Comparison of ENCODE assay signal across 8 cellular contexts in the genomic region with DNA sequence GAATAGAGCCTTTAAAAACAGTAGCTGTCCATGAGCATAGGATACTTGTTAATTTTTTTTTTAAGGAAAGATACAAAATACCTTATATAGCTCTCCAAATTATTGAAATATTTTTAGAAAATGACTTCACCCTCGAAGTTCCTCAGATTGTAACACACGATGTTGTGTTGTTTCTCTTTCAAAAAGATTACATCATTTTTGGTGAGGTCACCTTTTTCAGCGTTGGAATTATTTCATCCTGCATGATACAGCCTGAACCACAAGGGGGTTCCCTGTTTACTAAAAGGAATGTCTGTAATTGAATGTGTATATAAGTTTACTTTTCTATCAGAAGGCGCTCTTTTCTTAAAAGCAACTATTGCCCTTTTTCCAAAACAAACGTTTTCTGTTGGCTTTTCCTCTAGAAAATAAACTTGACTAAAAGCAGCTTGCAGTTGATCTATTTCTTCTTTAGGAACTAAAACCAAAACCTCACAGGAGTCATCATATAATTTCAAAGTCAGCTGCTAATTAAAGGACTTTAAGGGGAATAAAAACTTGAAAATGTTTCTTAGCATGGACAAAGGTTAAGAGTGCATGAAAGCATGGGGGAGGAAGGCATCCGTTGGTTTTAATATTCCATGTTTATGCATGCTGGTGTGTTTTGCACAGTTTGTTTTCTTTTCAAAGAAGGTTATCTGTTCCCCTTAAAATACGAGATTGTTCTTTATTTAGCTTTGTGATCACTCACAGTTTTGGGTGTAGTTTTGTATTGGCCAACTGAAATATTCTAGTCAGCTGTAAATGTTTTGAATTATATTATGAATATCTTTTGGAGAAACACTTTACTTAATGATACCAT. TPM values are rescaled to one million over a fixed set of nuclear protein-coding genes. Genes with fewer than 3 reads are reported as not detected.
DNase-seq lines count a peak whose midpoint lies in the region; ATAC-seq and TF ChIP-seq lines count a peak whose summit lies in the region.

No MANE protein-coding gene starts in this region.

- H3K4me1 ChIP-seq in Caco-2 (peaks cover 3% of the 10 kb centered on the region; the same call in 1 of the 2 replicates), ectodermal cell (ENCODE audit: control insufficient read depth, insufficient read depth, low read length) (no peaks in the 10 kb centered on the region), mesodermal cell (ENCODE audit: control insufficient read depth, insufficient read depth, low read length, poor library complexity, severe bottlenecking) (peaks cover 11% of the 10 kb centered on the region), aorta (ENCODE audit: control insufficient read depth in 1 of 2, insufficient read depth in 2 of 2, low read length in 2 of 2) (no peaks in the 10 kb centered on the region)

- CTCF ChIA-PET in Caco-2 (lab: Charles Lee): interaction anchor here (0.6 to 2.1 kb wide), 18 partner anchors 10 to 898 kb away, joined by 3 to 38 read pairs (median 5); partner anchors contain the start of genes ASB7, LINS1, LRRC28 and LYSMD4

- H3K9me3 ChIP-seq in Caco-2 (no peaks in the 10 kb centered on the region), ectodermal cell (ENCODE audit: control insufficient read depth, low read length) (no peaks in the 10 kb centered on the region), mesodermal cell (ENCODE audit: control insufficient read depth, low read length) (no peaks in the 10 kb centered on the region), aorta (ENCODE audit: control insufficient read depth, low read length) (no peaks in the 10 kb centered on the region)

- H3K27ac Mint-ChIP-seq in Caco-2 (ENCODE audit: unreplicated experiment): no peak overlapping the region

- peaks cover 12% of the 10 kb centered on the region for H3K4me1 Mint-ChIP-seq in Caco-2 (ENCODE audit: low read depth, unreplicated experiment)

- no peaks in the 10 kb centered on the region for H3K27me3 ChIP-seq in Caco-2 (replicated peaks; ENCODE audit: control insufficient read depth, insufficient read depth, low read length)
- H3K27me3 ChIP-seq in ectodermal cell (ENCODE audit: control insufficient read depth, insufficient read depth, low read length, poor library complexity, severe bottlenecking): no peaks in the 10 kb centered on the region
- H3K27me3 ChIP-seq in aorta (ENCODE audit: control insufficient read depth in 1 of 2, insufficient read depth in 2 of 2, low read length in 1 of 2): no peaks in the 10 kb centered on the region

- peak; percentile 6 to 10 for TF ChIP-seq CTCF in Caco-2 (IDR thresholded peaks at IDR 0.05; ENCODE audit: insufficient read depth in 1 of 2, low read depth in 1 of 2, low read length in 1 of 2, severe bottlenecking in 1 of 2, unreplicated experiment in 1 of 2)

- no peaks in the 10 kb centered on the region for H3K9me3 Mint-ChIP-seq in Caco-2 (ENCODE audit: unreplicated experiment)

- H3K27me3 Mint-ChIP-seq in Caco-2 (ENCODE audit: insufficient read depth, unreplicated experiment): no peaks in the 10 kb centered on the region

- intact Hi-C loops in Caco-2 (cut with micrococcal nuclease; ENCODE audit: unreplicated experiment) (loop anchor here (1.0 to 5.0 kb wide), 7 partner anchors 51 to 431 kb away; partner anchors contain the start of gene MEF2A), aorta (cut with DNase I) (loop anchor here in 1 of 2 donors (5.0 to 10.0 kb wide), 2 partner anchors 137 to 259 kb away; partner anchors contain the start of gene MEF2A)

- no TSS peak for BruUV-seq in Caco-2 (replicated peaks; lab: Mats Ljungman, UMichigan)

- WGBS in ectodermal cell, 2 experiments: 72 to 74% methylated on average over 7 of the region's 7 CpGs
- WGBS in mesodermal cell (ENCODE audit: insufficient coverage in 2 of 2), 2 experiments: 59 to 66% methylated on average over 2 to 5 of the region's 7 CpGs
- WGBS in aorta, 2 donors: 3% methylated on average over 7 of the region's 7 CpGs

- DNase-seq in Caco-2 (peak in 1 of 2 experiments; percentile 46), RPMI8226 (peak; percentile 53), aorta (no peak), mucosa of gallbladder (ENCODE audit: low spot score) (no peak)

- no peaks in the 10 kb centered on the region for H3K36me3 Mint-ChIP-seq in Caco-2 (ENCODE audit: insufficient read depth, unreplicated experiment)

- H3K4me3 ChIP-seq in Caco-2 (ENCODE audit: low read depth, low read length) (no peak overlapping the region), ectodermal cell (ENCODE audit: insufficient read depth, low read depth, low read length) (no peak overlapping the region), mesodermal cell (ENCODE audit: extremely low read depth, insufficient read depth, low read length, poor library complexity, severe bottlenecking) (no peak overlapping the region), aorta (ENCODE audit: low read length in 2 of 2) (peak overlapping the region in 1 of 2 donors; percentile 48)

- no peak overlapping the region for H3K4me3 Mint-ChIP-seq in Caco-2 (ENCODE audit: unreplicated experiment)

- no peaks in the 10 kb centered on the region for H3K36me3 ChIP-seq in Caco-2 (ENCODE audit: control insufficient read depth, insufficient read depth, low read length)
- H3K36me3 ChIP-seq in ectodermal cell (ENCODE audit: control insufficient read depth, insufficient read depth, low read length): no peaks in the 10 kb centered on the region
- peaks cover 13% of the 10 kb centered on the region for H3K36me3 ChIP-seq in mesodermal cell (ENCODE audit: control insufficient read depth, insufficient read depth, low read length)
- H3K36me3 ChIP-seq in aorta (ENCODE audit: control insufficient read depth in 1 of 2, insufficient read depth in 2 of 2, low read length in 1 of 2): no peaks in the 10 kb centered on the region

- ATAC-seq in GM19023 (IDR thresholded peaks at IDR 0.05; ENCODE audit: unreplicated experiment) (peak; percentile 17), HG03354 (IDR thresholded peaks at IDR 0.05; ENCODE audit: poor library complexity, severe bottlenecking, unreplicated experiment) (peak; percentile 75), aorta (ENCODE audit: low FRiP score) (peak; percentile 85)

- H3K27ac ChIP-seq in ectodermal cell (ENCODE audit: insufficient read depth, low read depth, low read length, poor library complexity, severe bottlenecking) (peak overlapping the region; percentile 31), mesodermal cell (ENCODE audit: low read depth, low read length, severe bottlenecking) (peak overlapping the region; percentile 79), aorta (ENCODE audit: low read depth in 1 of 2, low read length in 2 of 2) (peak overlapping the region in 1 of 2 donors; percentile 60)

- POLR2A ChIA-PET in Caco-2 (lab: Charles Lee): interaction anchor here (1.0 to 1.1 kb wide), 2 partner anchors 29 to 137 kb away, joined by 4 to 7 read pairs; partner anchors contain the start of gene LYSMD4

RNA-seq across cellular contexts. Expression of gene LYSMD4, which starts 29.4 kb away (rescaled TPM):
- total RNA-seq in Caco-2 (2022): 14.4 and 15.9 TPM in 2 replicates
- 16.8 TPM for polyA plus RNA-seq in ectodermal cell (2013, experiment 1 of 4)
- polyA plus RNA-seq in ectodermal cell (2013, experiment 2 of 4): 18.4 TPM
- polyA plus RNA-seq in ectodermal cell (2013, experiment 3 of 4): 13.8 TPM
- 14.8 TPM for polyA plus RNA-seq in ectodermal cell (2013, experiment 4 of 4)
- polyA plus RNA-seq in mesodermal cell (2013, experiment 1 of 2): 4.8 TPM
- 5.0 TPM for polyA plus RNA-seq in mesodermal cell (2013, experiment 2 of 2)
- total RNA-seq in aorta: 10 to 100 TPM in 1 of 2 donors, 1 to 10 TPM in 1; 7.7 to 14.3 TPM
- polyA plus RNA-seq in aorta: 10 to 100 TPM in 1 of 2 donors, 1 to 10 TPM in 1; 1.9 to 12.4 TPM
- total RNA-seq in mucosa of gallbladder: 11.6 TPM

Comparison
In these comparisons a context has a peak if more than half of its experiments do, and no peak if none do; other contexts are left out.
1. ATAC-seq: peak in every context shown above with its lines; median percentile 85 in aorta; 75 in HG03354; 17 in GM19023.